ENCODE assay signal across 15 cellular contexts in genomic region chr9:121601234-121601633, GRCh38. TPM values are rescaled to one million over a fixed set of nuclear protein-coding genes. Genes with fewer than 3 reads are reported as not detected.
A peak's percentile ranks its signal among the peaks of the same experiment; 100 is the strongest.
DNase-seq lines count a peak whose midpoint lies in the region; ATAC-seq and TF ChIP-seq lines count a peak whose summit lies in the region.
"Had no signal": no experiment of that assay in that cellular context is flagged by ENCODE, and none has a peak within 500 bp of the region (broad histone marks: within the 10 kb centered on the region; RNA-seq: fewer than 3 reads in every experiment).

No MANE protein-coding gene starts in this region.

- no CpG with 5 or more reads among the region's 3 CpGs for WGBS in trophoblast cell (ENCODE audit: extremely low coverage, insufficient coverage, insufficient read length)

- H3K18ac ChIP-seq in trophoblast cell (ENCODE audit: low read length) = no peak overlapping the region

- peak; percentile 61 for DNase-seq in EH (ENCODE audit: low read depth)
- DNase-seq in NOMO-1 treated with dmso at 0.1 percent for 144 hours (lab: John Stamatoyannopoulos, UW; ENCODE audit: unreplicated experiment) = peak; percentile 24
- peak; percentile 64 for DNase-seq in epithelial cell of esophagus (ENCODE audit: low read depth)
- DNase-seq in trophoblast cell = peak in 1 of 2 donors; percentile 79
- no peak for DNase-seq in NCI-H1105 (lab: John Stamatoyannopoulos, UW)
- no peak for DNase-seq in DMS153 treated with DMSO at 0.1 percent for 48 hours (lab: John Stamatoyannopoulos, UW; ENCODE audit: unreplicated experiment)
- no peak for DNase-seq in NCI-H524 treated with DMSO at 0.1 percent for 48 hours (lab: John Stamatoyannopoulos, UW)
- DNase-seq: DND-41, NCI-H1694 treated with DMSO at 0.1 percent for 48 hours, NCI-H69, SHP77 treated with DMSO at 0.1 percent for 48 hours, upper lobe of right lung had no signal

- H3K79me2 ChIP-seq in trophoblast cell (ENCODE audit: control insufficient read depth, insufficient read depth, low read length, poor library complexity) = peaks cover 5% of the 10 kb centered on the region

- H4K12ac ChIP-seq in trophoblast cell (ENCODE audit: low read depth, low read length) = no peak overlapping the region

- H3K4me3 ChIP-seq in epithelial cell of esophagus (ENCODE audit: low read length) = no peak overlapping the region
- no peak overlapping the region for H3K4me3 ChIP-seq in trophoblast cell (ENCODE audit: low read depth, low read length)
- H3K4me3 ChIP-seq: prostate gland, upper lobe of right lung had no signal

- no peak overlapping the region for H4K91ac ChIP-seq in trophoblast cell (ENCODE audit: low read depth, low read length)

- H3K23ac ChIP-seq in trophoblast cell (ENCODE audit: low read length) = no peak overlapping the region

- no peaks in the 10 kb centered on the region for H3K9me3 ChIP-seq in trophoblast cell (ENCODE audit: insufficient read depth, low read depth, low read length)
- H3K9me3 ChIP-seq: esophagus muscularis mucosa, prostate gland, upper lobe of right lung had no signal

- H2AFZ ChIP-seq in trophoblast cell (ENCODE audit: insufficient read depth, low read length, poor library complexity) = no peak overlapping the region

- peaks cover 25 to 40% of the 10 kb centered on the region in 2 experiments for H3K4me1 ChIP-seq in trophoblast cell (ENCODE audit: control insufficient read depth in 1 of 2, insufficient read depth in 2 of 2, low read length in 2 of 2)

- peaks cover 17% of the 10 kb centered on the region for H3K79me1 ChIP-seq in trophoblast cell (ENCODE audit: low read length)

- no peak overlapping the region for H2BK12ac ChIP-seq in trophoblast cell (ENCODE audit: low read length)

- H3K9ac ChIP-seq in trophoblast cell (ENCODE audit: low read length) = no peak overlapping the region

- H3K4ac ChIP-seq in trophoblast cell (ENCODE audit: low read depth, low read length) = peak overlapping the region; percentile 30

- no peak overlapping the region for H4K8ac ChIP-seq in trophoblast cell (ENCODE audit: low read depth, low read length)

- H3K4me2 ChIP-seq in trophoblast cell (ENCODE audit: low read length) = no peak overlapping the region

- no peak overlapping the region for H2BK120ac ChIP-seq in trophoblast cell (ENCODE audit: insufficient read depth, low read length, poor library complexity)

- H2BK5ac ChIP-seq in trophoblast cell (ENCODE audit: low read depth, low read length, poor library complexity) = no peak overlapping the region

- no peak overlapping the region for H2AK5ac ChIP-seq in trophoblast cell (ENCODE audit: low read length)

- no peaks in the 10 kb centered on the region for H3K36me3 ChIP-seq in trophoblast cell (ENCODE audit: control insufficient read depth in 1 of 2, insufficient read depth in 2 of 2, low read length in 2 of 2)
- H3K36me3 ChIP-seq: esophagus muscularis mucosa, prostate gland, upper lobe of right lung had no signal

- no peak overlapping the region for H3K27ac ChIP-seq in trophoblast cell (ENCODE audit: low read depth, low read length)
- H3K27ac ChIP-seq: prostate gland, upper lobe of right lung had no signal

- no peak for ATAC-seq in GM19324 (IDR thresholded peaks at IDR 0.05; ENCODE audit: low FRiP score, unreplicated experiment)
- ATAC-seq: upper lobe of right lung had no signal

- H3K27me3 ChIP-seq in trophoblast cell (ENCODE audit: insufficient read depth, low read length) = no peaks in the 10 kb centered on the region
- H3K27me3 ChIP-seq: esophagus muscularis mucosa had no signal

- TF ChIP-seq CTCF in epithelial cell of esophagus (IDR thresholded peaks at IDR 0.05; ENCODE audit: insufficient read depth, low read depth, low read length, missing control alignments) = no peak

- H3K14ac ChIP-seq in trophoblast cell (ENCODE audit: low read length) = no peak overlapping the region

RNA-seq across cellular contexts. Expression of gene DAB2IP, which starts 50.2 kb away (rescaled TPM):
- polyA plus RNA-seq in trophoblast cell (2013) = 22.7 and 24.2 TPM in 2 replicates

Comparison
In these comparisons a context has a peak if more than half of its experiments do, and no peak if none do; other contexts are left out.
1. DNase-seq: peak in EH (single experiment), NOMO-1 treated with dmso at 0.1 percent for 144 hours (single experiment) and epithelial cell of esophagus (single experiment); none in NCI-H1105 (single experiment), DMS153 treated with DMSO at 0.1 percent for 48 hours (single experiment) and NCI-H524 treated with DMSO at 0.1 percent for 48 hours (single experiment).